21 cellular contexts compared by ENCODE assay signal in the genomic region with DNA sequence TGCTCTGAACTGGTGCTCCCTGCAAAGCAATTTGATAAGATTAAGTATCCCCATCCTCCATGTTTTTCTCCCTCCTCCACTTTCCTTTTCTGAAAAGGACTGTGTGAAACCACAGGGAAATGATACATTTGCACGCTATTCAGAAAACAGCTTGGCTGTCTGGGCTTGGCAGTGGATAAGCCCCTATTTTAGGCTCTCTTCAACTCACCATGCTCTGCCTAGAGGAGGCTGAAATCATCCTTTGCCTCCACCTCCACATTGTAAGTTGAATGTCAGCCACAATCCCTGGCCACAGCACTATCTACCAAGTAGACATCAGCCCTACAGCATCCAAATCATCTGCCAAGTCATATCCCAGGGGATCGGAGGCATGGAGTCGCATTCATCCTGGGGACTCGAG.
"Had no signal": no experiment of that assay in that cellular context is flagged by ENCODE, and none has a peak within 500 bp of the region (broad histone marks: within the 10 kb centered on the region; RNA-seq: fewer than 3 reads in every experiment).

No MANE protein-coding gene starts in this region.

- H3K9ac ChIP-seq: KMS-11 had no signal

- H3K9me3 Mint-ChIP-seq: activated T-cell treated with anti-CD3 and anti-CD28 coated beads, Interleukin-2, amount 50 U/mL, for 24 hours; activated T-helper 1 cell treated with anti-CD3 and anti-CD28 coated beads, Interleukin-12 subunit alpha, Interleukin-12 subunit beta, Interleukin-2, Interleukin-4 antibody, amounts not matched to agents 30 ng/mL and 10 ng/mL and 1 ng/mL, durations not matched to agents 14 hours and 24 hours and 36 hours; T-helper 1 cell treated with Interleukin-12 subunit alpha and Interleukin-12 subunit beta and Interleukin-4 antibody, amounts not matched to agents 30 μg/mL and 1 μg/mL, for 36 hours had no signal

- H3K27ac Mint-ChIP-seq: activated CD8-positive, alpha-beta T cell treated with anti-CD3 and anti-CD28 coated beads, Interleukin-2, amount 10 ng/mL, durations not matched to agents 7 days and 5 days; activated naive CD4-positive, alpha-beta T cell treated with anti-CD3 and anti-CD28 coated beads, Interleukin-2, amount 50 U/mL, for 72 hours; activated naive CD8-positive, alpha-beta T cell treated with anti-CD3 and anti-CD28 coated beads, Interleukin-2, amount 50 U/mL, for 24 hours; activated T-cell treated with anti-CD3 and anti-CD28 coated beads, Interleukin-2, amount 50 U/mL, for 24 hours; activated T-helper 1 cell treated with anti-CD3 and anti-CD28 coated beads, Interleukin-12 subunit alpha, Interleukin-12 subunit beta, Interleukin-2, Interleukin-4 antibody, amounts not matched to agents 30 ng/mL and 10 ng/mL and 1 ng/mL, durations not matched to agents 14 hours and 24 hours and 36 hours; T-helper 1 cell treated with Interleukin-12 subunit alpha and Interleukin-12 subunit beta and Interleukin-4 antibody, amounts not matched to agents 30 μg/mL and 1 μg/mL, for 36 hours; WTC11 had no signal

- H3K36me3 Mint-ChIP-seq: activated naive CD4-positive, alpha-beta T cell treated with anti-CD3 and anti-CD28 coated beads, Interleukin-2, amount 50 U/mL, for 72 hours had no signal

- DNase-seq: activated CD4-positive, alpha-beta T cell treated with anti-CD3 and anti-CD28 coated beads for 48 hours; activated CD4-positive, alpha-beta T cell treated with anti-CD3 and anti-CD28 coated beads, Interleukin-2, amount 50 U/mL, for 4 hours; activated CD4-positive, CD25-positive, alpha-beta regulatory T cell treated with anti-CD3 and anti-CD28 coated beads, Interleukin-2, amount 50 U/mL, for 72 hours; activated CD8-positive, alpha-beta T cell treated with anti-CD3 and anti-CD28 coated beads, Interleukin-2, amount 10 ng/mL, durations not matched to agents 7 days and 5 days; activated effector memory CD4-positive, alpha-beta T cell treated with Interleukin-2 at 50 U/mL for 16 hours; activated naive CD4-positive, alpha-beta T cell treated with Interleukin-2 at 50 U/mL for 16 hours; activated naive CD8-positive, alpha-beta T cell treated with anti-CD3 and anti-CD28 coated beads, Interleukin-2, amount 50 U/mL, for 24 hours; activated T-cell treated with anti-CD3 and anti-CD28 coated beads, Interleukin-2, amount 50 U/mL, for 24 hours; amygdala; brain microvascular endothelial cell; NCI-H1092; NCI-H1417; NCI-H2029 treated with DMSO at 0.1 percent for 48 hours; NCI-H524; Peyer's patch; SHP77 treated with DMSO at 0.1 percent for 48 hours had no signal

- H3K4me1 Mint-ChIP-seq: activated naive CD8-positive, alpha-beta T cell treated with anti-CD3 and anti-CD28 coated beads, Interleukin-2, amount 50 U/mL, for 24 hours; WTC11 had no signal

- H3K27ac ChIP-seq: brain microvascular endothelial cell, KMS-11, Peyer's patch had no signal

- H3K4me3 Mint-ChIP-seq: activated CD8-positive, alpha-beta T cell treated with anti-CD3 and anti-CD28 coated beads, Interleukin-2, amount 10 ng/mL, durations not matched to agents 7 days and 5 days; activated naive CD8-positive, alpha-beta T cell treated with anti-CD3 and anti-CD28 coated beads, Interleukin-2, amount 50 U/mL, for 24 hours; activated T-cell treated with anti-CD3 and anti-CD28 coated beads, Interleukin-2, amount 50 U/mL, for 24 hours; activated T-helper 1 cell treated with anti-CD3 and anti-CD28 coated beads, Interleukin-12 subunit alpha, Interleukin-12 subunit beta, Interleukin-2, Interleukin-4 antibody, amounts not matched to agents 30 ng/mL and 10 ng/mL and 1 ng/mL, durations not matched to agents 14 hours and 24 hours and 36 hours; T-helper 1 cell treated with Interleukin-12 subunit alpha and Interleukin-12 subunit beta and Interleukin-4 antibody, amounts not matched to agents 30 μg/mL and 1 μg/mL, for 36 hours; WTC11 had no signal

- H3K9me3 ChIP-seq: Peyer's patch had no signal

- H3K4me2 ChIP-seq: KMS-11 had no signal

- H3K27me3 ChIP-seq: brain microvascular endothelial cell, Peyer's patch had no signal

- H3K4me1 ChIP-seq: Peyer's patch had no signal

- H3K36me3 ChIP-seq: brain microvascular endothelial cell, Peyer's patch had no signal

- H3K4me3 ChIP-seq: Peyer's patch had no signal

- H3K27me3 Mint-ChIP-seq: activated naive CD8-positive, alpha-beta T cell treated with anti-CD3 and anti-CD28 coated beads, Interleukin-2, amount 50 U/mL, for 24 hours; activated T-cell treated with anti-CD3 and anti-CD28 coated beads, Interleukin-2, amount 50 U/mL, for 24 hours had no signal

- ATAC-seq: activated CD8-positive, alpha-beta T cell treated with anti-CD3 and anti-CD28 coated beads, Interleukin-2, amount 10 ng/mL, durations not matched to agents 7 days and 5 days; activated naive CD4-positive, alpha-beta T cell treated with anti-CD3 and anti-CD28 coated beads, Interleukin-2, amount 50 U/mL, for 72 hours; activated naive CD8-positive, alpha-beta T cell treated with anti-CD3 and anti-CD28 coated beads, Interleukin-2, amount 50 U/mL, for 24 hours; WTC11 had no signal
